Comparison of ENCODE assay signal across 8 cellular contexts in the genomic region with DNA sequence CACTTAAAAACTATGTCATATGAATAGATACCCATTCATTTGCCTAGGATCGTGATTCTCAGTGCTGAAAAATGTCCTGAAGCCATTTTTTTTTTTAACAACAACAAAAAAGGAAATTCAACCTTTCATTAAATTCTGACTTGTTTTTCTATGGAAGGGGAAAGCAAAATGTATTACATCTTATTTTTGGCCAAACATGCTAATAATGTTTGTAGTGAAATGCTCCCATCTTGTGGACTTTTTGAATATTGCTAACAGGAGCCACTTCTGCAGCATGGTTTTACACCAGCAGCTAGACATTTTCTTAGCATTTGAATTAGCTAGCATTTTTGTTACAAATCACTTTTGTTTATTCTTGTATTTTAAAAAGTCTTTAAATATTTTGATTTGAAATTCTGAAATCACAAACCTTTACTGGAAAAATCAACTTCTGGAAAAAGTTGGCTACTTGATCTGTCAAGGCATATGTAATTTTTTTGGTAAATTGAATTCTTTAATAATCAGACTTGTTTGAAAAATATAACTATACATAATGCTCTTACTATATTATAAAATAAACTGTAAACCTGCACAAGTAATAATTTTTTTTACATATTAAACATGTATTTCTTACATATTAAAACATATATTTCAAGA.
DNase-seq lines count a peak whose midpoint lies in the region; ATAC-seq and TF ChIP-seq lines count a peak whose summit lies in the region.

No MANE protein-coding gene starts in this region.

- H3K4me1 ChIP-seq in KMS-11 (ENCODE audit: low read depth, poor library complexity, severe bottlenecking), result no peaks in the 10 kb centered on the region
- H3K4me1 ChIP-seq in thyroid gland, result no peaks in the 10 kb centered on the region

- no peak overlapping the region for H3K4me2 ChIP-seq in KMS-11

- H3K9me3 Mint-ChIP-seq in activated T-cell treated with anti-CD3 and anti-CD28 coated beads, Interleukin-2, amount 50 U/mL, for 4 hours, result peaks cover 3% of the 10 kb centered on the region

- H3K79me2 ChIP-seq in KMS-11 (ENCODE audit: insufficient read depth, low read depth), result no peaks in the 10 kb centered on the region

- H3K4me3 ChIP-seq in KMS-11 (IDR thresholded peaks at IDR 0.05; ENCODE audit: insufficient read depth, low read depth, low read length), result no peak overlapping the region
- H3K4me3 ChIP-seq in thyroid gland (replicated peaks in 1 of 3), result no peak overlapping the region

- TF ChIP-seq CTCF in KMS-11 (conservative IDR thresholded peaks at IDR 0.05; ENCODE audit: low read depth, low read length), result peak; percentile 57
- peak in 4 of 6 experiments; percentile 28 to 49 (median 45) for TF ChIP-seq CTCF in thyroid gland (IDR thresholded peaks at IDR 0.05)

- no peaks in the 10 kb centered on the region for H3K9me3 ChIP-seq in thyroid gland

- no peak for TF ChIP-seq POLR2A in thyroid gland (IDR thresholded peaks at IDR 0.05)

- intact Hi-C loops in thyroid gland (cut with DNase I), result no loop called here

- DNase-seq in ELR (ENCODE audit: low read depth) (peak; percentile 33), globus pallidus (ENCODE audit: low spot score) (peak; percentile 61), thyroid gland (no peak), GOT3 (lab: John Stamatoyannopoulos, UW) (no peak), cerebellar nuclear complex (lab: John Stamatoyannopoulos, UW) (no peak)
- no peak for DNase-seq in activated T-cell treated with anti-CD3 and anti-CD28 coated beads, Interleukin-2, amount 50 U/mL, for 4 hours

- peaks cover 53% of the 10 kb centered on the region for H3K36me3 Mint-ChIP-seq in activated T-cell treated with anti-CD3 and anti-CD28 coated beads, Interleukin-2, amount 50 U/mL, for 4 hours (ENCODE audit: insufficient read depth)

- H3K27me3 Mint-ChIP-seq in activated T-cell treated with anti-CD3 and anti-CD28 coated beads, Interleukin-2, amount 50 U/mL, for 4 hours (ENCODE audit: low read depth), result no peaks in the 10 kb centered on the region

- H3K27me3 ChIP-seq in KMS-11 (ENCODE audit: insufficient read depth, low read depth), result no peaks in the 10 kb centered on the region
- H3K27me3 ChIP-seq in thyroid gland, result no peaks in the 10 kb centered on the region

- WGBS in thyroid gland, 2 donors, result 82 to 86% methylated on average over 1 of the region's 1 CpG

- ATAC-seq in SK-N-SH treated with all-trans-retinoic acid at 6 μM for 48 hours, result peak; percentile 74
- ATAC-seq in activated T-cell treated with anti-CD3 and anti-CD28 coated beads, Interleukin-2, amount 50 U/mL, for 4 hours, result no peak

- H3K27ac ChIP-seq in KMS-11, result no peak overlapping the region
- H3K27ac ChIP-seq in thyroid gland, result no peak overlapping the region

- H4K20me1 ChIP-seq in KMS-11 (ENCODE audit: insufficient read depth), result no peaks in the 10 kb centered on the region

- H3K4me3 Mint-ChIP-seq in activated T-cell treated with anti-CD3 and anti-CD28 coated beads, Interleukin-2, amount 50 U/mL, for 4 hours, result no peak overlapping the region

- no peaks in the 10 kb centered on the region for H3K4me1 Mint-ChIP-seq in activated T-cell treated with anti-CD3 and anti-CD28 coated beads, Interleukin-2, amount 50 U/mL, for 4 hours (ENCODE audit: low read depth)

- H3K9ac ChIP-seq in KMS-11, result no peak overlapping the region

- no peaks in the 10 kb centered on the region for H3K36me3 ChIP-seq in KMS-11 (ENCODE audit: insufficient read depth)
- H3K36me3 ChIP-seq in thyroid gland, result peaks cover 0 to under 1% of the 10 kb centered on the region in 2 donors

- H2AFZ ChIP-seq in KMS-11 (ENCODE audit: low read depth), result no peak overlapping the region

TF ChIP-seq in SK-N-SH treated with all-trans-retinoic acid at 6 μM for 48 hours, 23 proteins besides CTCF, POLR2A, EP300 and RAD21:
- no peak for TF ChIP-seq ZC3H10 (CRISPR knock-in tag; IDR thresholded peaks at IDR 0.05)
- no peak for TF ChIP-seq ZNF565 (CRISPR knock-in tag; conservative IDR thresholded peaks at IDR 0.05; ENCODE audit: low read depth)
- no peak for TF ChIP-seq CSDC2 (CRISPR knock-in tag; IDR thresholded peaks at IDR 0.05)
- TF ChIP-seq ZNF70 (CRISPR knock-in tag; IDR thresholded peaks at IDR 0.05), result no peak
- TF ChIP-seq, protein P1, sequence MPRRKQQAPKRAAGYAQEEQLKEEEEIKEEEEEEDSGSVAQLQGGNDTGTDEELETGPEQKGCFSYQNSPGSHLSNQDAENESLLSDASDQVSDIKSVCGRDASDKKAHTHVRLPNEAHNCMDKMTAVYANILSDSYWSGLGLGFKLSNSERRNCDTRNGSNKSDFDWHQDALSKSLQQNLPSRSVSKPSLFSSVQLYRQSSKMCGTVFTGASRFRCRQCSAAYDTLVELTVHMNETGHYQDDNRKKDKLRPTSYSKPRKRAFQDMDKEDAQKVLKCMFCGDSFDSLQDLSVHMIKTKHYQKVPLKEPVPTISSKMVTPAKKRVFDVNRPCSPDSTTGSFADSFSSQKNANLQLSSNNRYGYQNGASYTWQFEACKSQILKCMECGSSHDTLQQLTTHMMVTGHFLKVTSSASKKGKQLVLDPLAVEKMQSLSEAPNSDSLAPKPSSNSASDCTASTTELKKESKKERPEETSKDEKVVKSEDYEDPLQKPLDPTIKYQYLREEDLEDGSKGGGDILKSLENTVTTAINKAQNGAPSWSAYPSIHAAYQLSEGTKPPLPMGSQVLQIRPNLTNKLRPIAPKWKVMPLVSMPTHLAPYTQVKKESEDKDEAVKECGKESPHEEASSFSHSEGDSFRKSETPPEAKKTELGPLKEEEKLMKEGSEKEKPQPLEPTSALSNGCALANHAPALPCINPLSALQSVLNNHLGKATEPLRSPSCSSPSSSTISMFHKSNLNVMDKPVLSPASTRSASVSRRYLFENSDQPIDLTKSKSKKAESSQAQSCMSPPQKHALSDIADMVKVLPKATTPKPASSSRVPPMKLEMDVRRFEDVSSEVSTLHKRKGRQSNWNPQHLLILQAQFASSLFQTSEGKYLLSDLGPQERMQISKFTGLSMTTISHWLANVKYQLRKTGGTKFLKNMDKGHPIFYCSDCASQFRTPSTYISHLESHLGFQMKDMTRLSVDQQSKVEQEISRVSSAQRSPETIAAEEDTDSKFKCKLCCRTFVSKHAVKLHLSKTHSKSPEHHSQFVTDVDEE (CRISPR knock-in tag; IDR thresholded peaks at IDR 0.05), result no peak
- no peak for TF ChIP-seq OSR1 (CRISPR knock-in tag; IDR thresholded peaks at IDR 0.05)
- TF ChIP-seq TOX (CRISPR knock-in tag; IDR thresholded peaks at IDR 0.05; ENCODE audit: borderline replicate concordance), result no peak
- TF ChIP-seq, protein P2, sequence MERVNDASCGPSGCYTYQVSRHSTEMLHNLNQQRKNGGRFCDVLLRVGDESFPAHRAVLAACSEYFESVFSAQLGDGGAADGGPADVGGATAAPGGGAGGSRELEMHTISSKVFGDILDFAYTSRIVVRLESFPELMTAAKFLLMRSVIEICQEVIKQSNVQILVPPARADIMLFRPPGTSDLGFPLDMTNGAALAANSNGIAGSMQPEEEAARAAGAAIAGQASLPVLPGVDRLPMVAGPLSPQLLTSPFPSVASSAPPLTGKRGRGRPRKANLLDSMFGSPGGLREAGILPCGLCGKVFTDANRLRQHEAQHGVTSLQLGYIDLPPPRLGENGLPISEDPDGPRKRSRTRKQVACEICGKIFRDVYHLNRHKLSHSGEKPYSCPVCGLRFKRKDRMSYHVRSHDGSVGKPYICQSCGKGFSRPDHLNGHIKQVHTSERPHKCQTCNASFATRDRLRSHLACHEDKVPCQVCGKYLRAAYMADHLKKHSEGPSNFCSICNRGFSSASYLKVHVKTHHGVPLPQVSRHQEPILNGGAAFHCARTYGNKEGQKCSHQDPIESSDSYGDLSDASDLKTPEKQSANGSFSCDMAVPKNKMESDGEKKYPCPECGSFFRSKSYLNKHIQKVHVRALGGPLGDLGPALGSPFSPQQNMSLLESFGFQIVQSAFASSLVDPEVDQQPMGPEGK (CRISPR knock-in tag; IDR thresholded peaks at IDR 0.05; ENCODE audit: borderline replicate concordance), result no peak
- TF ChIP-seq, protein P3, sequence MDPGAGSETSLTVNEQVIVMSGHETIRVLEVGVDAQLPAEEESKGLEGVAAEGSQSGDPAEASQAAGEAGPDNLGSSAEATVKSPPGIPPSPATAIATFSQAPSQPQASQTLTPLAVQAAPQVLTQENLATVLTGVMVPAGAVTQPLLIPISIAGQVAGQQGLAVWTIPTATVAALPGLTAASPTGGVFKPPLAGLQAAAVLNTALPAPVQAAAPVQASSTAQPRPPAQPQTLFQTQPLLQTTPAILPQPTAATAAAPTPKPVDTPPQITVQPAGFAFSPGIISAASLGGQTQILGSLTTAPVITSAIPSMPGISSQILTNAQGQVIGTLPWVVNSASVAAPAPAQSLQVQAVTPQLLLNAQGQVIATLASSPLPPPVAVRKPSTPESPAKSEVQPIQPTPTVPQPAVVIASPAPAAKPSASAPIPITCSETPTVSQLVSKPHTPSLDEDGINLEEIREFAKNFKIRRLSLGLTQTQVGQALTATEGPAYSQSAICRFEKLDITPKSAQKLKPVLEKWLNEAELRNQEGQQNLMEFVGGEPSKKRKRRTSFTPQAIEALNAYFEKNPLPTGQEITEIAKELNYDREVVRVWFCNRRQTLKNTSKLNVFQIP (CRISPR knock-in tag; IDR thresholded peaks at IDR 0.05; ENCODE audit: borderline replicate concordance, low read depth), result no peak
- TF ChIP-seq BACH2 (CRISPR knock-in tag; IDR thresholded peaks at IDR 0.05; ENCODE audit: borderline replicate concordance), result no peak
- no peak for TF ChIP-seq TCF4 (CRISPR knock-in tag; IDR thresholded peaks at IDR 0.05; ENCODE audit: borderline replicate concordance)
- TF ChIP-seq, protein P4, sequence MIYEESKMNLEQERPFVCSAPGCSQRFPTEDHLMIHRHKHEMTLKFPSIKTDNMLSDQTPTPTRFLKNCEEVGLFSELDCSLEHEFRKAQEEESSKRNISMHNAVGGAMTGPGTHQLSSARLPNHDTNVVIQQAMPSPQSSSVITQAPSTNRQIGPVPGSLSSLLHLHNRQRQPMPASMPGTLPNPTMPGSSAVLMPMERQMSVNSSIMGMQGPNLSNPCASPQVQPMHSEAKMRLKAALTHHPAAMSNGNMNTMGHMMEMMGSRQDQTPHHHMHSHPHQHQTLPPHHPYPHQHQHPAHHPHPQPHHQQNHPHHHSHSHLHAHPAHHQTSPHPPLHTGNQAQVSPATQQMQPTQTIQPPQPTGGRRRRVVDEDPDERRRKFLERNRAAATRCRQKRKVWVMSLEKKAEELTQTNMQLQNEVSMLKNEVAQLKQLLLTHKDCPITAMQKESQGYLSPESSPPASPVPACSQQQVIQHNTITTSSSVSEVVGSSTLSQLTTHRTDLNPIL (CRISPR knock-in tag; IDR thresholded peaks at IDR 0.05; ENCODE audit: low read depth), result no peak
- TF ChIP-seq ESRRG (CRISPR knock-in tag; IDR thresholded peaks at IDR 0.05), result no peak

Comparison
In these comparisons a context has a peak if more than half of its experiments do, and no peak if none do; other contexts are left out.
1. DNase-seq: peak in ELR (single experiment) and globus pallidus (single experiment); none in thyroid gland (0 of 2), GOT3 (single experiment), activated T-cell treated with anti-CD3 and anti-CD28 coated beads, Interleukin-2, amount 50 U/mL, for 4 hours (single experiment) and cerebellar nuclear complex (0 of 2).